Comparison of ENCODE assay signal across 2 cellular contexts in the genomic region with DNA sequence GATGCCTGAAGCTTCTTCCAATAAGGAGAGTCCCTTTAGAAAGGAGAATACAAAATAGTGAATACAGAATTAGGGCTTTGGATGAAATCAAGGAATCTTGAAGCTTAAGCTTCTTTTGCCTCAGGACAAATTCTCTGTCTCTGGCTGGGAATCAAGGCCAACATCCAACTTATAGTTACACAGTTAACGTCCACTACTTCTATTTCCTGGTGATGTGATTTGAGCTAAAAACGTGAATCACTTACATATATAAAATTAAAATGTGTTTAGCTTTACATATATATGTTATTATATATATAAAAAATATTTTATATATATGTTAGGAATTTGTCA.
TF ChIP-seq lines count a peak whose summit lies in the region.

No MANE protein-coding gene starts in this region.

TF ChIP-seq in SK-N-SH, 30 proteins besides CTCF, POLR2A, EP300 and RAD21:
- TF ChIP-seq, protein P1, sequence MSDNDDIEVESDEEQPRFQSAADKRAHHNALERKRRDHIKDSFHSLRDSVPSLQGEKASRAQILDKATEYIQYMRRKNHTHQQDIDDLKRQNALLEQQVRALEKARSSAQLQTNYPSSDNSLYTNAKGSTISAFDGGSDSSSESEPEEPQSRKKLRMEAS (IDR thresholded peaks at IDR 0.05; ENCODE audit: low read depth) = no peak
- TF ChIP-seq, protein P2, sequence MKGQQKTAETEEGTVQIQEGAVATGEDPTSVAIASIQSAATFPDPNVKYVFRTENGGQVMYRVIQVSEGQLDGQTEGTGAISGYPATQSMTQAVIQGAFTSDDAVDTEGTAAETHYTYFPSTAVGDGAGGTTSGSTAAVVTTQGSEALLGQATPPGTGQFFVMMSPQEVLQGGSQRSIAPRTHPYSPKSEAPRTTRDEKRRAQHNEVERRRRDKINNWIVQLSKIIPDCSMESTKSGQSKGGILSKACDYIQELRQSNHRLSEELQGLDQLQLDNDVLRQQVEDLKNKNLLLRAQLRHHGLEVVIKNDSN (IDR thresholded peaks at IDR 0.05; ENCODE audit: borderline replicate concordance, low read depth) = no peak
- TF ChIP-seq, protein P3, sequence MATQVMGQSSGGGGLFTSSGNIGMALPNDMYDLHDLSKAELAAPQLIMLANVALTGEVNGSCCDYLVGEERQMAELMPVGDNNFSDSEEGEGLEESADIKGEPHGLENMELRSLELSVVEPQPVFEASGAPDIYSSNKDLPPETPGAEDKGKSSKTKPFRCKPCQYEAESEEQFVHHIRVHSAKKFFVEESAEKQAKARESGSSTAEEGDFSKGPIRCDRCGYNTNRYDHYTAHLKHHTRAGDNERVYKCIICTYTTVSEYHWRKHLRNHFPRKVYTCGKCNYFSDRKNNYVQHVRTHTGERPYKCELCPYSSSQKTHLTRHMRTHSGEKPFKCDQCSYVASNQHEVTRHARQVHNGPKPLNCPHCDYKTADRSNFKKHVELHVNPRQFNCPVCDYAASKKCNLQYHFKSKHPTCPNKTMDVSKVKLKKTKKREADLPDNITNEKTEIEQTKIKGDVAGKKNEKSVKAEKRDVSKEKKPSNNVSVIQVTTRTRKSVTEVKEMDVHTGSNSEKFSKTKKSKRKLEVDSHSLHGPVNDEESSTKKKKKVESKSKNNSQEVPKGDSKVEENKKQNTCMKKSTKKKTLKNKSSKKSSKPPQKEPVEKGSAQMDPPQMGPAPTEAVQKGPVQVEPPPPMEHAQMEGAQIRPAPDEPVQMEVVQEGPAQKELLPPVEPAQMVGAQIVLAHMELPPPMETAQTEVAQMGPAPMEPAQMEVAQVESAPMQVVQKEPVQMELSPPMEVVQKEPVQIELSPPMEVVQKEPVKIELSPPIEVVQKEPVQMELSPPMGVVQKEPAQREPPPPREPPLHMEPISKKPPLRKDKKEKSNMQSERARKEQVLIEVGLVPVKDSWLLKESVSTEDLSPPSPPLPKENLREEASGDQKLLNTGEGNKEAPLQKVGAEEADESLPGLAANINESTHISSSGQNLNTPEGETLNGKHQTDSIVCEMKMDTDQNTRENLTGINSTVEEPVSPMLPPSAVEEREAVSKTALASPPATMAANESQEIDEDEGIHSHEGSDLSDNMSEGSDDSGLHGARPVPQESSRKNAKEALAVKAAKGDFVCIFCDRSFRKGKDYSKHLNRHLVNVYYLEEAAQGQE (IDR thresholded peaks at IDR 0.05; ENCODE audit: low read depth, low read length) = no peak
- no peak for TF ChIP-seq SIN3A (IDR thresholded peaks at IDR 0.05; ENCODE audit: borderline replicate concordance, low read depth, low read length)
- TF ChIP-seq, protein P4, sequence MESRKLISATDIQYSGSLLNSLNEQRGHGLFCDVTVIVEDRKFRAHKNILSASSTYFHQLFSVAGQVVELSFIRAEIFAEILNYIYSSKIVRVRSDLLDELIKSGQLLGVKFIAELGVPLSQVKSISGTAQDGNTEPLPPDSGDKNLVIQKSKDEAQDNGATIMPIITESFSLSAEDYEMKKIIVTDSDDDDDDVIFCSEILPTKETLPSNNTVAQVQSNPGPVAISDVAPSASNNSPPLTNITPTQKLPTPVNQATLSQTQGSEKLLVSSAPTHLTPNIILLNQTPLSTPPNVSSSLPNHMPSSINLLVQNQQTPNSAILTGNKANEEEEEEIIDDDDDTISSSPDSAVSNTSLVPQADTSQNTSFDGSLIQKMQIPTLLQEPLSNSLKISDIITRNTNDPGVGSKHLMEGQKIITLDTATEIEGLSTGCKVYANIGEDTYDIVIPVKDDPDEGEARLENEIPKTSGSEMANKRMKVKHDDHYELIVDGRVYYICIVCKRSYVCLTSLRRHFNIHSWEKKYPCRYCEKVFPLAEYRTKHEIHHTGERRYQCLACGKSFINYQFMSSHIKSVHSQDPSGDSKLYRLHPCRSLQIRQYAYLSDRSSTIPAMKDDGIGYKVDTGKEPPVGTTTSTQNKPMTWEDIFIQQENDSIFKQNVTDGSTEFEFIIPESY (IDR thresholded peaks at IDR 0.05; ENCODE audit: borderline replicate concordance, low read depth) = no peak
- TF ChIP-seq, protein P5, sequence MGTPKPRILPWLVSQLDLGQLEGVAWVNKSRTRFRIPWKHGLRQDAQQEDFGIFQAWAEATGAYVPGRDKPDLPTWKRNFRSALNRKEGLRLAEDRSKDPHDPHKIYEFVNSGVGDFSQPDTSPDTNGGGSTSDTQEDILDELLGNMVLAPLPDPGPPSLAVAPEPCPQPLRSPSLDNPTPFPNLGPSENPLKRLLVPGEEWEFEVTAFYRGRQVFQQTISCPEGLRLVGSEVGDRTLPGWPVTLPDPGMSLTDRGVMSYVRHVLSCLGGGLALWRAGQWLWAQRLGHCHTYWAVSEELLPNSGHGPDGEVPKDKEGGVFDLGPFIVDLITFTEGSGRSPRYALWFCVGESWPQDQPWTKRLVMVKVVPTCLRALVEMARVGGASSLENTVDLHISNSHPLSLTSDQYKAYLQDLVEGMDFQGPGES (IDR thresholded peaks at IDR 0.05; ENCODE audit: low read depth, low read length) = no peak
- no peak for TF ChIP-seq EZH2phosphoT487 (IDR thresholded peaks at IDR 0.05; ENCODE audit: borderline replicate concordance, low read depth)
- TF ChIP-seq ELF1 (IDR thresholded peaks at IDR 0.05) = no peak
- no peak for TF ChIP-seq POLR2AphosphoS5 (IDR thresholded peaks at IDR 0.05; ENCODE audit: low read depth, low read length)
- no peak for TF ChIP-seq FOXM1 (IDR thresholded peaks at IDR 0.05; ENCODE audit: low read depth)
- TF ChIP-seq GABPA (IDR thresholded peaks at IDR 0.05; ENCODE audit: low read depth) = no peak
- TF ChIP-seq NRF1 (IDR thresholded peaks at IDR 0.05; ENCODE audit: low read depth, low read length) = no peak
- no peak for TF ChIP-seq TCF12 (IDR thresholded peaks at IDR 0.05)
- no peak for TF ChIP-seq TAF1 (IDR thresholded peaks at IDR 0.05; ENCODE audit: borderline replicate concordance, low read depth, low read length)
- no peak for TF ChIP-seq MEF2A (IDR thresholded peaks at IDR 0.05; ENCODE audit: borderline replicate concordance, low read depth)
- TF ChIP-seq RCOR1 (IDR thresholded peaks at IDR 0.05; ENCODE audit: low read length) = no peak
- TF ChIP-seq NFIC (IDR thresholded peaks at IDR 0.05; ENCODE audit: borderline replicate concordance) = no peak

TF ChIP-seq in SK-N-SH treated with all-trans-retinoic acid at 6 μM for 48 hours, 23 proteins besides CTCF, POLR2A, EP300 and RAD21 (continued from another document):
- no peak for TF ChIP-seq ARNTL (CRISPR knock-in tag; IDR thresholded peaks at IDR 0.05; ENCODE audit: borderline replicate concordance, low read depth)
- TF ChIP-seq PPARA (CRISPR knock-in tag; IDR thresholded peaks at IDR 0.05; ENCODE audit: borderline replicate concordance) = no peak
- no peak for TF ChIP-seq GLIS3 (CRISPR knock-in tag; IDR thresholded peaks at IDR 0.05)
- no peak for TF ChIP-seq ZFP3 (CRISPR knock-in tag; IDR thresholded peaks at IDR 0.05)
- TF ChIP-seq, protein P6, sequence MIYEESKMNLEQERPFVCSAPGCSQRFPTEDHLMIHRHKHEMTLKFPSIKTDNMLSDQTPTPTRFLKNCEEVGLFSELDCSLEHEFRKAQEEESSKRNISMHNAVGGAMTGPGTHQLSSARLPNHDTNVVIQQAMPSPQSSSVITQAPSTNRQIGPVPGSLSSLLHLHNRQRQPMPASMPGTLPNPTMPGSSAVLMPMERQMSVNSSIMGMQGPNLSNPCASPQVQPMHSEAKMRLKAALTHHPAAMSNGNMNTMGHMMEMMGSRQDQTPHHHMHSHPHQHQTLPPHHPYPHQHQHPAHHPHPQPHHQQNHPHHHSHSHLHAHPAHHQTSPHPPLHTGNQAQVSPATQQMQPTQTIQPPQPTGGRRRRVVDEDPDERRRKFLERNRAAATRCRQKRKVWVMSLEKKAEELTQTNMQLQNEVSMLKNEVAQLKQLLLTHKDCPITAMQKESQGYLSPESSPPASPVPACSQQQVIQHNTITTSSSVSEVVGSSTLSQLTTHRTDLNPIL (CRISPR knock-in tag; IDR thresholded peaks at IDR 0.05; ENCODE audit: low read depth) = no peak
- no peak for TF ChIP-seq SNAI2 (CRISPR knock-in tag; IDR thresholded peaks at IDR 0.05)
- TF ChIP-seq RARB (CRISPR knock-in tag; IDR thresholded peaks at IDR 0.05) = no peak
